Comparison of ENCODE assay signal across 2 cellular contexts in genomic region chr1:112689842-112690237, GRCh38.
TF ChIP-seq lines count a peak whose summit lies in the region.

No MANE protein-coding gene starts in this region.

TF ChIP-seq in HepG2, 621 proteins besides CTCF, POLR2A, EP300 and RAD21:
- TF ChIP-seq ZNF737 (CRISPR knock-in tag; IDR thresholded peaks at IDR 0.05; ENCODE audit: borderline replicate concordance) (no peak), POGZ (CRISPR knock-in tag; IDR thresholded peaks at IDR 0.05) (no peak), ZMYM3 (CRISPR knock-in tag; IDR thresholded peaks at IDR 0.05) (no peak), ZNF12 (CRISPR knock-in tag; IDR thresholded peaks at IDR 0.05) (no peak), ZNF598 (CRISPR knock-in tag; IDR thresholded peaks at IDR 0.05; ENCODE audit: borderline replicate concordance) (no peak), ZFP37 (CRISPR knock-in tag; IDR thresholded peaks at IDR 0.05; ENCODE audit: borderline replicate concordance) (no peak), ZBTB37 (CRISPR knock-in tag; IDR thresholded peaks at IDR 0.05) (no peak), SETDB1 (CRISPR knock-in tag; IDR thresholded peaks at IDR 0.05; ENCODE audit: borderline replicate concordance) (no peak), MAX (IDR thresholded peaks at IDR 0.05) (no peak), GATA4 (IDR thresholded peaks at IDR 0.05; ENCODE audit: borderline replicate concordance, low read depth) (no peak), MYNN (CRISPR knock-in tag; IDR thresholded peaks at IDR 0.05; ENCODE audit: low read depth) (no peak), TBP (CRISPR knock-in tag; IDR thresholded peaks at IDR 0.05) (no peak), ZNF292 (CRISPR knock-in tag; IDR thresholded peaks at IDR 0.05; ENCODE audit: borderline replicate concordance, low read depth) (no peak), ZNF580 (CRISPR knock-in tag; IDR thresholded peaks at IDR 0.05; ENCODE audit: borderline replicate concordance, low read depth) (no peak)
TF ChIP-seq in HepG2: peak in this region for 0.

TF ChIP-seq in H1, 55 proteins besides CTCF, POLR2A, EP300 and RAD21:
- TF ChIP-seq SP2 (IDR thresholded peaks at IDR 0.05; ENCODE audit: low read length) (no peak), GTF2F1 (IDR thresholded peaks at IDR 0.05; ENCODE audit: borderline replicate concordance, low read depth, low read length) (no peak), ATF3 (IDR thresholded peaks at IDR 0.05; ENCODE audit: insufficient read depth, low read depth, low read length) (no peak), KDM1A (IDR thresholded peaks at IDR 0.05; ENCODE audit: borderline replicate concordance, low read length) (no peak), BRCA1 (IDR thresholded peaks at IDR 0.05; ENCODE audit: low read depth, low read length) (no peak), CREB1 (IDR thresholded peaks at IDR 0.05) (no peak), USF2 (IDR thresholded peaks at IDR 0.05; ENCODE audit: low read length) (no peak), ZNF274 (IDR thresholded peaks at IDR 0.05; ENCODE audit: borderline replicate concordance, extremely low read depth, low read length) (no peak), GABPA (IDR thresholded peaks at IDR 0.05; ENCODE audit: borderline replicate concordance, insufficient read depth, low read length) (no peak), YY1 (IDR thresholded peaks at IDR 0.05; ENCODE audit: low read depth, low read length) (no peak), SIX5 (IDR thresholded peaks at IDR 0.05; ENCODE audit: low read depth, low read length) (no peak), KDM4A (IDR thresholded peaks at IDR 0.05; ENCODE audit: low read depth, low read length, severe bottlenecking) (no peak), TCF12 (IDR thresholded peaks at IDR 0.05; ENCODE audit: low read depth, low read length) (no peak), ATF2 (IDR thresholded peaks at IDR 0.05; ENCODE audit: low read length) (no peak), TAF7 (optimal IDR thresholded peaks at IDR 0.05; ENCODE audit: borderline replicate concordance, low read depth, low read length) (no peak), EZH2 (IDR thresholded peaks at IDR 0.05; ENCODE audit: low read depth, low read length, severe bottlenecking) (no peak), KDM5A (IDR thresholded peaks at IDR 0.05; ENCODE audit: low read length) (no peak), CHD1 (IDR thresholded peaks at IDR 0.05; ENCODE audit: low read depth, low read length) (no peak), JUN (IDR thresholded peaks at IDR 0.05; ENCODE audit: low read depth, low read length) (no peak)
